ENCODE assay signal across 15 cellular contexts in the genomic region with DNA sequence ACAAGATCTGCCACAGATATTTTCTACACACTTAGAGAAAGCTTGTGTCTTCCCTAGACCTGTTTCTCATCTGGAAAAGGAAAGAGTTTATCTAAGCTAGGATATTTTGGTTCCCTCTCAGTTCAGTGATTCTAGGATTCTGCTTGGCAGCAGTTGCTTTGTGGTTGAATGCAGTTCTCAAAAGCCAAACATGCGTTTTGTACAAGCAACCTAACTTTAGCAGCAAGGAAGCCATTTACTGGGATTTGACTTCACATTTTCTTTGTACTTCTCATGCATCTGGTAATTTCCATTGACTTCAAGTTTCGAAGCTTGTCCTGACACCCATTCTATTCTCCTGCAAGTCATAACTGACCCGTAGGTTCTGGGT. TPM values are rescaled to one million over a fixed set of nuclear protein-coding genes. Genes with fewer than 3 reads are reported as not detected.
DNase-seq lines count a peak whose midpoint lies in the region; ATAC-seq and TF ChIP-seq lines count a peak whose summit lies in the region.
"Had no signal": no experiment of that assay in that cellular context is flagged by ENCODE, and none has a peak within 500 bp of the region (broad histone marks: within the 10 kb centered on the region; RNA-seq: fewer than 3 reads in every experiment).

No MANE protein-coding gene starts in this region.

- no peaks in the 10 kb centered on the region for H3K79me2 ChIP-seq in OCI-LY3 (ENCODE audit: low read length)

- H3K27ac ChIP-seq in OCI-LY3 (ENCODE audit: low read length), result peak overlapping the region; percentile 13; the same call in 1 of the 2 replicates
- no peak overlapping the region for H3K27ac ChIP-seq in lower lobe of right lung
- H3K27ac ChIP-seq: A549, C4-2B had no signal

- no peak overlapping the region for H3K27ac Mint-ChIP-seq in activated T-cell treated with anti-CD3 and anti-CD28 coated beads, Interleukin-2, amount 50 U/mL, for 72 hours
- H3K27ac Mint-ChIP-seq in mesothelial cell of epicardium, result no peak overlapping the region
- H3K27ac Mint-ChIP-seq: CD4-positive, alpha-beta memory T cell; H9 had no signal

- H3K9me3 ChIP-seq in OCI-LY3 (ENCODE audit: insufficient read depth, low read length) (no peaks in the 10 kb centered on the region), lower lobe of right lung (no peaks in the 10 kb centered on the region)
- H3K9me3 ChIP-seq: A549, BE2C had no signal

- no peak for ATAC-seq in lower lobe of right lung
- no peak for ATAC-seq in activated T-cell treated with anti-CD3 and anti-CD28 coated beads, Interleukin-2, amount 50 U/mL, for 72 hours (replicated peaks in 1 of 2)

- H3K27me3 Mint-ChIP-seq in activated T-cell treated with anti-CD3 and anti-CD28 coated beads, Interleukin-2, amount 50 U/mL, for 72 hours (ENCODE audit: low read depth), result peaks cover 6% of the 10 kb centered on the region
- H3K27me3 Mint-ChIP-seq in mesothelial cell of epicardium (ENCODE audit: low read depth), result no peaks in the 10 kb centered on the region
- H3K27me3 Mint-ChIP-seq: CD4-positive, alpha-beta memory T cell had no signal

- TF ChIP-seq CTCF in OCI-LY3 (IDR thresholded peaks at IDR 0.05; ENCODE audit: low read depth, low read length) (no peak), astrocyte of the spinal cord (IDR thresholded peaks at IDR 0.05; ENCODE audit: low read depth, low read length) (no peak), fibroblast of the aortic adventitia (IDR thresholded peaks at IDR 0.05; ENCODE audit: insufficient read depth, low read length) (no peak), lower lobe of right lung (IDR thresholded peaks at IDR 0.05) (no peak), mesothelial cell of epicardium (IDR thresholded peaks at IDR 0.05; ENCODE audit: unreplicated experiment) (no peak)

- H3K9me3 Mint-ChIP-seq in activated T-cell treated with anti-CD3 and anti-CD28 coated beads, Interleukin-2, amount 50 U/mL, for 72 hours, result peaks cover 2% of the 10 kb centered on the region in 2 donors
- no peaks in the 10 kb centered on the region for H3K9me3 Mint-ChIP-seq in mesothelial cell of epicardium
- H3K9me3 Mint-ChIP-seq: H9 had no signal

- no peaks in the 10 kb centered on the region for H3K36me3 Mint-ChIP-seq in activated T-cell treated with anti-CD3 and anti-CD28 coated beads, Interleukin-2, amount 50 U/mL, for 72 hours (ENCODE audit: insufficient read depth in 2 of 2)
- H3K36me3 Mint-ChIP-seq in mesothelial cell of epicardium, result no peaks in the 10 kb centered on the region
- H3K36me3 Mint-ChIP-seq: CD4-positive, alpha-beta memory T cell had no signal

- H3K4me2 ChIP-seq in OCI-LY3 (ENCODE audit: low read length), result peak overlapping the region; percentile 20; the same call in 1 of the 2 replicates
- H3K4me2 ChIP-seq: A549 had no signal

- no peak overlapping the region; the same call in 1 of the 2 replicates for H2AFZ ChIP-seq in OCI-LY3 (ENCODE audit: low read depth, low read length)

- no peak overlapping the region for H3K4me3 Mint-ChIP-seq in activated T-cell treated with anti-CD3 and anti-CD28 coated beads, Interleukin-2, amount 50 U/mL, for 72 hours
- H3K4me3 Mint-ChIP-seq in mesothelial cell of epicardium, result no peak overlapping the region
- H3K4me3 Mint-ChIP-seq: CD4-positive, alpha-beta memory T cell; H9 had no signal

- H3K4me1 Mint-ChIP-seq in activated T-cell treated with anti-CD3 and anti-CD28 coated beads, Interleukin-2, amount 50 U/mL, for 72 hours (ENCODE audit: low read depth), result no peaks in the 10 kb centered on the region
- peaks cover 12% of the 10 kb centered on the region for H3K4me1 Mint-ChIP-seq in mesothelial cell of epicardium
- H3K4me1 Mint-ChIP-seq: CD4-positive, alpha-beta memory T cell had no signal

- in situ Hi-C loops in astrocyte of the spinal cord (cut with HindIII; ENCODE audit: low sequenced_read_pairs), result no loop called here

- no peak overlapping the region for H3K4me3 ChIP-seq in OCI-LY3 (ENCODE audit: low read length)
- no peak overlapping the region for H3K4me3 ChIP-seq in astrocyte of the spinal cord (ENCODE audit: low read depth, low read length)
- H3K4me3 ChIP-seq in fibroblast of the aortic adventitia (ENCODE audit: low read depth, low read length), result no peak overlapping the region
- H3K4me3 ChIP-seq in lower lobe of right lung, result no peak overlapping the region
- H3K4me3 ChIP-seq: A549, GM12878 had no signal

- DNase-seq in astrocyte of the spinal cord (ENCODE audit: low read depth, low spot score) (peak; percentile 17), fibroblast of the aortic adventitia (ENCODE audit: low read depth) (peak; percentile 37), lower lobe of right lung (no peak), mesothelial cell of epicardium (ENCODE audit: low spot score in 2 of 2, unreplicated experiment in 2 of 2) (no peak)
- DNase-seq in activated T-cell treated with anti-CD3 and anti-CD28 coated beads, Interleukin-2, amount 50 U/mL, for 72 hours, result no peak
- DNase-seq: BE2C; CD4-positive, alpha-beta memory T cell; DMS79; GOT3; H9 had no signal

- H3K9ac ChIP-seq in OCI-LY3 (ENCODE audit: low read length), result no peak overlapping the region

- H4K20me1 ChIP-seq in OCI-LY3 (ENCODE audit: insufficient read depth, low read length), result no peaks in the 10 kb centered on the region

- H3K4me1 ChIP-seq in OCI-LY3 (ENCODE audit: low read length) (peaks cover 50% of the 10 kb centered on the region), lower lobe of right lung (no peaks in the 10 kb centered on the region)
- H3K4me1 ChIP-seq: A549, BE2C had no signal

- intact Hi-C loops in lower lobe of right lung (cut with DNase I), result no loop called here

- H3K27me3 ChIP-seq in OCI-LY3 (ENCODE audit: low read depth, low read length) (no peaks in the 10 kb centered on the region), lower lobe of right lung (ENCODE audit: low read depth) (no peaks in the 10 kb centered on the region)
- H3K27me3 ChIP-seq: BE2C had no signal

- no peaks in the 10 kb centered on the region for H3K36me3 ChIP-seq in OCI-LY3 (replicated peaks; ENCODE audit: low read depth, low read length)
- no peaks in the 10 kb centered on the region for H3K36me3 ChIP-seq in lower lobe of right lung
- H3K36me3 ChIP-seq: BE2C had no signal

RNA-seq across cellular contexts. Expression of gene VSNL1, which starts 33.3 kb away (rescaled TPM):
- 0.90 and 3.7 TPM in 2 replicates for total RNA-seq in fibroblast of the aortic adventitia (ENCODE audit: low replicate concordance)
- total RNA-seq in lower lobe of right lung, result 1.6 TPM
- total RNA-seq in activated T-cell treated with anti-CD3 and anti-CD28 coated beads, Interleukin-2, amount 50 U/mL, for 72 hours, result not detected
- total RNA-seq in mesothelial cell of epicardium, result 0.61 to 0.95 TPM (median 0.83 TPM) in 3 replicates
- total RNA-seq: CD4-positive, alpha-beta memory T cell; G401 had no signal

RNA-seq across cellular contexts. Expression of gene RAD51AP2, which starts 55.6 kb away (rescaled TPM):
- total RNA-seq in fibroblast of the aortic adventitia (ENCODE audit: low replicate concordance) (0.09 TPM in 1 of 2 replicates, not detected in the other), lower lobe of right lung (not detected), mesothelial cell of epicardium (0.13 to 0.18 TPM (median 0.16 TPM) in 3 replicates)
- total RNA-seq in activated T-cell treated with anti-CD3 and anti-CD28 coated beads, Interleukin-2, amount 50 U/mL, for 72 hours, result not detected
- total RNA-seq: CD4-positive, alpha-beta memory T cell; G401 had no signal

Comparison
In these comparisons a context has a peak if more than half of its experiments do, and no peak if none do; other contexts are left out.
1. DNase-seq: peak in astrocyte of the spinal cord (single experiment) and fibroblast of the aortic adventitia (single experiment); none in lower lobe of right lung (single experiment), activated T-cell treated with anti-CD3 and anti-CD28 coated beads, Interleukin-2, amount 50 U/mL, for 72 hours (0 of 2) and mesothelial cell of epicardium (0 of 2).